In genomic region chr5:149901511-149901910, GRCh38 we compare ENCODE assay signal across 20 cellular contexts. TPM values are rescaled to one million over a fixed set of nuclear protein-coding genes. Genes with fewer than 3 reads are reported as not detected.
DNase-seq lines count a peak whose midpoint lies in the region; ATAC-seq, FAIRE-seq and TF ChIP-seq lines count a peak whose summit lies in the region.
"Had no signal": no experiment of that assay in that cellular context is flagged by ENCODE, and none has a peak within 500 bp of the region (broad histone marks: within the 10 kb centered on the region; RNA-seq: fewer than 3 reads in every experiment).

No MANE protein-coding gene starts in this region.

- H2AFZ ChIP-seq in mammary epithelial cell (ENCODE audit: low read depth, low read length), result no peak overlapping the region
- H2AFZ ChIP-seq in endothelial cell of umbilical vein (ENCODE audit: low read depth, low read length), result no peak overlapping the region
- H2AFZ ChIP-seq: GM23248 had no signal

- no peak overlapping the region for H3K4me3 Mint-ChIP-seq in MCF 10A (ENCODE audit: unreplicated experiment)
- no peak overlapping the region for H3K4me3 Mint-ChIP-seq in activated CD8-positive, alpha-beta T cell treated with anti-CD3 and anti-CD28 coated beads for 36 hours
- H3K4me3 Mint-ChIP-seq in activated T-helper 17 cell treated with anti-CD3 and anti-CD28 coated beads, Interleukin-2, amount 50 U/mL, for 72 hours, result no peak overlapping the region

- peak overlapping the region; percentile 34 for H3K27ac Mint-ChIP-seq in MCF 10A (ENCODE audit: low read depth, unreplicated experiment)
- H3K27ac Mint-ChIP-seq in activated CD8-positive, alpha-beta T cell treated with anti-CD3 and anti-CD28 coated beads for 36 hours, result no peak overlapping the region
- H3K27ac Mint-ChIP-seq in activated T-helper 17 cell treated with anti-CD3 and anti-CD28 coated beads, Interleukin-2, amount 50 U/mL, for 72 hours, result no peak overlapping the region

- H3K27me3 Mint-ChIP-seq in MCF 10A (ENCODE audit: insufficient read depth, unreplicated experiment), result no peaks in the 10 kb centered on the region
- peaks cover 7% of the 10 kb centered on the region for H3K27me3 Mint-ChIP-seq in activated CD8-positive, alpha-beta T cell treated with anti-CD3 and anti-CD28 coated beads for 36 hours
- peaks cover 13% of the 10 kb centered on the region for H3K27me3 Mint-ChIP-seq in activated T-helper 17 cell treated with anti-CD3 and anti-CD28 coated beads, Interleukin-2, amount 50 U/mL, for 72 hours

- H3K36me3 ChIP-seq in mammary epithelial cell (ENCODE audit: insufficient read depth, low read length) (no peaks in the 10 kb centered on the region), endothelial cell of umbilical vein (ENCODE audit: control insufficient read depth in 2 of 2, extremely low read depth in 1 of 2, insufficient read depth in 2 of 2, low read length in 2 of 2) (no peaks in the 10 kb centered on the region)
- H3K36me3 ChIP-seq: BE2C, HAP-1, SJSA1 had no signal

- H3K4me3 ChIP-seq in mammary epithelial cell (replicated peaks in 1 of 3; ENCODE audit: insufficient read depth in 1 of 3, low read depth in 2 of 3, low read length in 3 of 3) (no peak overlapping the region), endothelial cell of umbilical vein (replicated peaks in 1 of 3; ENCODE audit: insufficient read depth in 1 of 3, low read depth in 1 of 3, low read length in 3 of 3) (no peak overlapping the region)
- H3K4me3 ChIP-seq: A549, GM23248, HAP-1, SJSA1 had no signal

- no peaks in the 10 kb centered on the region for H3K9me1 ChIP-seq in endothelial cell of umbilical vein (replicated peaks; ENCODE audit: control insufficient read depth, extremely low read depth, insufficient read depth, low read length)

- no peak overlapping the region for H3K4me2 ChIP-seq in mammary epithelial cell (ENCODE audit: insufficient read depth, low read depth, low read length)
- peak overlapping the region; percentile 13 for H3K4me2 ChIP-seq in endothelial cell of umbilical vein (ENCODE audit: insufficient read depth, low read length)
- H3K4me2 ChIP-seq: A549 had no signal

- dilution Hi-C loops in mammary epithelial cell (cut with HindIII; ENCODE audit: low sequenced_read_pairs), result no loop called here
- dilution Hi-C loops in endothelial cell of umbilical vein (cut with MboI; ENCODE audit: extremely low pct_ligation_motif_present, low sequenced_read_pairs), result no loop called here

- H3K9me3 Mint-ChIP-seq in MCF 10A (ENCODE audit: unreplicated experiment), result no peaks in the 10 kb centered on the region
- no peaks in the 10 kb centered on the region for H3K9me3 Mint-ChIP-seq in activated CD8-positive, alpha-beta T cell treated with anti-CD3 and anti-CD28 coated beads for 36 hours
- no peaks in the 10 kb centered on the region for H3K9me3 Mint-ChIP-seq in activated T-helper 17 cell treated with anti-CD3 and anti-CD28 coated beads, Interleukin-2, amount 50 U/mL, for 72 hours

- no peak for TF ChIP-seq POLR2A in endothelial cell of umbilical vein (IDR thresholded peaks at IDR 0.05; ENCODE audit: low read depth, low read length)

- TF ChIP-seq CTCF in MCF 10A (IDR thresholded peaks at IDR 0.05; ENCODE audit: unreplicated experiment), result no peak
- no peak for TF ChIP-seq CTCF in mammary epithelial cell (conservative IDR thresholded peaks at IDR 0.05 in 1 of 2, IDR thresholded peaks at IDR 0.05 in 1 of 2; ENCODE audit: extremely low read depth in 1 of 2, insufficient read depth in 1 of 2, low read depth in 1 of 2, low read length in 2 of 2)
- no peak for TF ChIP-seq CTCF in activated CD8-positive, alpha-beta T cell treated with anti-CD3 and anti-CD28 coated beads for 36 hours (IDR thresholded peaks at IDR 0.05)
- TF ChIP-seq CTCF in endothelial cell of umbilical vein (IDR thresholded peaks at IDR 0.05; ENCODE audit: extremely low read depth in 1 of 2, insufficient read depth in 1 of 2, low read depth in 1 of 2, low read length in 2 of 2), result no peak

- H3K27ac ChIP-seq in mammary epithelial cell (ENCODE audit: insufficient read depth, low read depth, low read length), result no peak overlapping the region
- no peak overlapping the region for H3K27ac ChIP-seq in endothelial cell of umbilical vein (ENCODE audit: insufficient read depth, low read depth, low read length)
- H3K27ac ChIP-seq: A549, GM23248, SJSA1 had no signal

- BruUV-seq in MCF 10A (replicated peaks; lab: Mats Ljungman, UMichigan), result no TSS peak
- no TSS peak for BruUV-seq in mammary epithelial cell (replicated peaks; lab: Mats Ljungman, UMichigan)
- BruUV-seq in endothelial cell of umbilical vein (replicated peaks; lab: Mats Ljungman, UMichigan), result no TSS peak

- H3K9ac ChIP-seq in mammary epithelial cell (ENCODE audit: insufficient read depth, low read length), result no peak overlapping the region
- no peak overlapping the region for H3K9ac ChIP-seq in endothelial cell of umbilical vein (replicated peaks; ENCODE audit: extremely low read depth, insufficient read depth, low read length)
- H3K9ac ChIP-seq: GM23248 had no signal

- 93% methylated on average over 2 of the region's 2 CpGs for WGBS in mammary epithelial cell (ENCODE audit: low coverage, missing lambda C conversion rate)

- FAIRE-seq in endothelial cell of umbilical vein (lab: Jason Lieb, UNC), result no peak
- FAIRE-seq: A549 had no signal

- H3K9me3 ChIP-seq in mammary epithelial cell (replicated peaks; ENCODE audit: insufficient read depth, low read length) (no peaks in the 10 kb centered on the region), endothelial cell of umbilical vein (replicated peaks; ENCODE audit: control insufficient read depth, insufficient read depth, low read length) (no peaks in the 10 kb centered on the region)
- H3K9me3 ChIP-seq: A549, BE2C, HAP-1, SJSA1 had no signal

- H3K27me3 ChIP-seq in mammary epithelial cell (ENCODE audit: insufficient read depth, low read length) (no peaks in the 10 kb centered on the region), endothelial cell of umbilical vein (ENCODE audit: control insufficient read depth in 2 of 2, insufficient read depth in 2 of 2, low read length in 2 of 2) (no peaks in the 10 kb centered on the region)
- H3K27me3 ChIP-seq: BE2C, SJSA1 had no signal

- intact Hi-C loops in MCF 10A (cut with micrococcal nuclease), result no loop called here
- intact Hi-C loops in mammary epithelial cell (cut with micrococcal nuclease), result no loop called here
- intact Hi-C loops in activated CD8-positive, alpha-beta T cell treated with anti-CD3 and anti-CD28 coated beads for 36 hours (cut with micrococcal nuclease), result no loop called here
- intact Hi-C loops in endothelial cell of umbilical vein (cut with micrococcal nuclease), result loop anchor here (5.0 kb wide), 1 partner anchor 36 kb away; no protein-coding TSS in a partner anchor

- no peaks in the 10 kb centered on the region for H4K20me1 ChIP-seq in mammary epithelial cell (ENCODE audit: insufficient read depth, low read length)
- H4K20me1 ChIP-seq in endothelial cell of umbilical vein (replicated peaks; ENCODE audit: control insufficient read depth, extremely low read depth, insufficient read depth, low read length), result no peaks in the 10 kb centered on the region

- H3K4me1 ChIP-seq in mammary epithelial cell (ENCODE audit: insufficient read depth, low read length) (peaks cover 6% of the 10 kb centered on the region), endothelial cell of umbilical vein (ENCODE audit: control insufficient read depth, extremely low read depth, insufficient read depth, low read length) (peaks cover 10% of the 10 kb centered on the region)
- H3K4me1 ChIP-seq: BE2C, HAP-1 had no signal

- H3K79me2 ChIP-seq in mammary epithelial cell (ENCODE audit: insufficient read depth, low read length), result no peaks in the 10 kb centered on the region
- H3K79me2 ChIP-seq in endothelial cell of umbilical vein (ENCODE audit: control insufficient read depth, insufficient read depth, low read length), result no peaks in the 10 kb centered on the region

- in situ Hi-C loops in mammary epithelial cell (cut with MboI; ENCODE audit: low sequenced_read_pairs in 2 of 2), result no loop called here

- H3K36me3 Mint-ChIP-seq in MCF 10A (ENCODE audit: insufficient read depth, unreplicated experiment), result no peaks in the 10 kb centered on the region
- H3K36me3 Mint-ChIP-seq in activated CD8-positive, alpha-beta T cell treated with anti-CD3 and anti-CD28 coated beads for 36 hours (ENCODE audit: low read depth), result no peaks in the 10 kb centered on the region
- H3K36me3 Mint-ChIP-seq in activated T-helper 17 cell treated with anti-CD3 and anti-CD28 coated beads, Interleukin-2, amount 50 U/mL, for 72 hours (ENCODE audit: low read depth), result no peaks in the 10 kb centered on the region

- CTCF ChIA-PET in MCF 10A (lab: Yijun Ruan, JAX), result interaction anchor here (0.6 to 3.7 kb wide), 6 partner anchors 35 to 70 kb away, joined by 3 to 31 read pairs (median 3); partner anchors contain the start of gene SLC26A2
- CTCF ChIA-PET in mammary epithelial cell (lab: Charles Lee; ENCODE audit: low non-redundant PET), result no interaction called here
- CTCF ChIA-PET in activated CD8-positive, alpha-beta T cell treated with anti-CD3 and anti-CD28 coated beads for 36 hours (lab: Charles Lee), result interaction anchor here (0.9 kb wide), 1 partner anchor 58 kb away, joined by 3 read pairs; the partner anchor contains the start of gene SLC26A2
- CTCF ChIA-PET in endothelial cell of umbilical vein (lab: Charles Lee), result interaction anchor here (0.6 to 2.8 kb wide), 9 partner anchors 12 to 89 kb away, joined by 3 to 85 read pairs (median 6); partner anchors contain the start of gene SLC26A2

- DNase-seq in MCF 10A (ENCODE audit: unreplicated experiment) (no peak), mammary epithelial cell (no peak), endothelial cell of umbilical vein (ENCODE audit: low read depth, low spot score) (no peak), GM03348 (ENCODE audit: low spot score) (no peak)
- peak; percentile 34 for DNase-seq in activated CD8-positive, alpha-beta T cell treated with anti-CD3 and anti-CD28 coated beads for 36 hours
- DNase-seq: BE2C, GM23248, MV-4-11, NCI-H1105 treated with DMSO at 0.1 percent for 48 hours, NCI-H2029 treated with DMSO at 0.1 percent for 48 hours, NCI-H2171, NCI-H345, NCI-H524 treated with DMSO at 0.1 percent for 48 hours had no signal

- POLR2A ChIA-PET in MCF 10A (lab: Yijun Ruan, JAX) (interaction anchor here (0.6 to 2.2 kb wide), 8 partner anchors 12 to 121 kb away, joined by 3 to 10 read pairs (median 4); partner anchors contain the start of gene SLC26A2), endothelial cell of umbilical vein (lab: Charles Lee) (no interaction called here)
- POLR2A ChIA-PET in activated CD8-positive, alpha-beta T cell treated with anti-CD3 and anti-CD28 coated beads for 36 hours (lab: Charles Lee), result no interaction called here

- no peak for ATAC-seq in activated CD8-positive, alpha-beta T cell treated with anti-CD3 and anti-CD28 coated beads for 36 hours
- no peak for ATAC-seq in HG03565 (IDR thresholded peaks at IDR 0.05; ENCODE audit: unreplicated experiment)
- no peak for ATAC-seq in activated T-helper 17 cell treated with anti-CD3 and anti-CD28 coated beads, Interleukin-2, amount 50 U/mL, for 72 hours (replicated peaks)
- ATAC-seq: Right ventricle myocardium inferior had no signal

- peaks cover 26% of the 10 kb centered on the region for H3K4me1 Mint-ChIP-seq in MCF 10A (ENCODE audit: insufficient read depth, unreplicated experiment)
- peaks cover 11% of the 10 kb centered on the region for H3K4me1 Mint-ChIP-seq in activated CD8-positive, alpha-beta T cell treated with anti-CD3 and anti-CD28 coated beads for 36 hours (ENCODE audit: low read depth)
- H3K4me1 Mint-ChIP-seq in activated T-helper 17 cell treated with anti-CD3 and anti-CD28 coated beads, Interleukin-2, amount 50 U/mL, for 72 hours, result no peaks in the 10 kb centered on the region

RNA-seq across cellular contexts. Expression of gene PDE6A, which starts 43.1 kb away (rescaled TPM):
- total RNA-seq in MCF 10A (2022) (0.22 and 0.42 TPM in 2 replicates), mammary epithelial cell (under 1 TPM; 0.07 to 0.17 TPM), endothelial cell of umbilical vein (not detected in 2 replicates)
- polyA plus RNA-seq in mammary epithelial cell (0.06 TPM), endothelial cell of umbilical vein (not detected in 2 replicates)
- polyA minus RNA-seq in mammary epithelial cell (not detected), endothelial cell of umbilical vein (not detected in 2 replicates)
- not detected for total RNA-seq in activated CD8-positive, alpha-beta T cell treated with anti-CD3 and anti-CD28 coated beads for 36 hours
- not detected in 2 replicates for polyA plus RNA-seq in endothelial cell of umbilical vein (2011; cell fraction: cytosol; rRNA removed)
- not detected in 2 replicates for polyA plus RNA-seq in endothelial cell of umbilical vein (2011; cell fraction: nucleus; rRNA removed)
- polyA plus RNA-seq in endothelial cell of umbilical vein (2012), result 0.07 TPM in 1 of 2 replicates, not detected in the other
- polyA minus RNA-seq in endothelial cell of umbilical vein (2011; cell fraction: cytosol; rRNA and poly(A)+ RNA removed), result not detected
- not detected in 2 replicates for polyA minus RNA-seq in endothelial cell of umbilical vein (2011; cell fraction: nucleus; rRNA and poly(A)+ RNA removed)
- not detected for total RNA-seq in activated T-helper 17 cell treated with anti-CD3 and anti-CD28 coated beads, Interleukin-2, amount 50 U/mL, for 72 hours
- total RNA-seq: GM23248, OCI-LY7 had no signal
- polyA plus RNA-seq: GM23248 had no signal

RNA-seq across cellular contexts. Expression of gene SLC26A2, which starts 59.0 kb away (rescaled TPM):
- total RNA-seq in MCF 10A (2022) (44.1 and 56.2 TPM in 2 replicates), mammary epithelial cell (10 to 100 TPM; 18.1 to 63.2 TPM), endothelial cell of umbilical vein (16.5 and 16.8 TPM in 2 replicates)
- polyA plus RNA-seq in mammary epithelial cell (12.8 TPM), endothelial cell of umbilical vein (5.0 and 5.9 TPM in 2 replicates)
- polyA minus RNA-seq in mammary epithelial cell (39.1 TPM), endothelial cell of umbilical vein (54.2 and 54.7 TPM in 2 replicates)
- 1 to 10 TPM; 5.0 to 5.3 TPM for total RNA-seq in activated CD8-positive, alpha-beta T cell treated with anti-CD3 and anti-CD28 coated beads for 36 hours
- polyA plus RNA-seq in endothelial cell of umbilical vein (2011; cell fraction: cytosol; rRNA removed), result 4.1 and 4.3 TPM in 2 replicates
- polyA plus RNA-seq in endothelial cell of umbilical vein (2011; cell fraction: nucleus; rRNA removed), result 4.0 and 4.5 TPM in 2 replicates
- 9.5 and 14.9 TPM in 2 replicates for polyA plus RNA-seq in endothelial cell of umbilical vein (2012)
- polyA minus RNA-seq in endothelial cell of umbilical vein (2011; cell fraction: cytosol; rRNA and poly(A)+ RNA removed), result 4.4 TPM
- polyA minus RNA-seq in endothelial cell of umbilical vein (2011; cell fraction: nucleus; rRNA and poly(A)+ RNA removed), result 6.5 and 18.6 TPM in 2 replicates
- total RNA-seq in activated T-helper 17 cell treated with anti-CD3 and anti-CD28 coated beads, Interleukin-2, amount 50 U/mL, for 72 hours, result 1 to 10 TPM; 6.9 to 8.9 TPM
